In genomic region chr10:74991435-74991834, GRCh38 we compare ENCODE assay signal across 8 cellular contexts.
DNase-seq lines count a peak whose midpoint lies in the region; ATAC-seq and TF ChIP-seq lines count a peak whose summit lies in the region.

No MANE protein-coding gene starts in this region.

- H3K9me3 ChIP-seq in PC-3 (ENCODE audit: low read length) = no peaks in the 10 kb centered on the region

- peaks cover 59% of the 10 kb centered on the region for H3K36me3 ChIP-seq in PC-3 (ENCODE audit: low read depth, low read length)

- no peak overlapping the region for H3K4me2 ChIP-seq in PC-3 (ENCODE audit: low read length)

- POLR2A ChIA-PET in PC-3 (lab: Charles Lee; ENCODE audit: unreplicated experiment) = no interaction called here

- H3K27me3 ChIP-seq in PC-3 (ENCODE audit: low read length) = no peaks in the 10 kb centered on the region

- DNase-seq in GM12865 (ENCODE audit: low read depth) (peak; percentile 64), PC-3 (peak; percentile 97), foreskin fibroblast (peak; percentile 4 to 34), COR-L47 (lab: John Stamatoyannopoulos, UW) (no peak), NCI-H1930 (lab: John Stamatoyannopoulos, UW) (no peak)

- no peak overlapping the region for H2AFZ ChIP-seq in PC-3 (ENCODE audit: low read length)

- no peaks in the 10 kb centered on the region for H3K79me2 ChIP-seq in PC-3 (ENCODE audit: low read length)

- H3F3A ChIP-seq in PC-3 (ENCODE audit: low read length, unreplicated experiment) = no peaks in the 10 kb centered on the region

- H3K4me3 ChIP-seq in GM12865 (ENCODE audit: low read depth, low read length) (no peak overlapping the region), PC-3 (ENCODE audit: low read length) (no peak overlapping the region), foreskin fibroblast (ENCODE audit: low read depth in 1 of 2, low read length in 2 of 2) (no peak overlapping the region)

- no peak overlapping the region for H3K9ac ChIP-seq in PC-3 (ENCODE audit: low read length)

- H3K27ac ChIP-seq in 22Rv1 = no peak overlapping the region
- no peak overlapping the region for H3K27ac ChIP-seq in PC-3 (ENCODE audit: low read length)

- H4K20me1 ChIP-seq in PC-3 (ENCODE audit: low read length) = 0 out of 2 replicates have a peak, but pooled peaks cover 5% of the 10 kb centered on the region

- BruUV-seq in PC-3 (replicated peaks; lab: Mats Ljungman, UMichigan) = no TSS peak

- TF ChIP-seq CTCF in 22Rv1 (IDR thresholded peaks at IDR 0.05) (peak; percentile 56), GM12865 (IDR thresholded peaks at IDR 0.05; ENCODE audit: insufficient read depth, low read depth, low read length, missing control alignments) (peak; percentile 37), PC-3 (conservative IDR thresholded peaks at IDR 0.05; ENCODE audit: low read depth, low read length) (peak; percentile 99), foreskin fibroblast (IDR thresholded peaks at IDR 0.05; ENCODE audit: low read depth, low read length) (peak; percentile 22)

- no peaks in the 10 kb centered on the region for H3K9me2 ChIP-seq in PC-3 (replicated peaks; ENCODE audit: low read length)

- peak; percentile 74 for ATAC-seq in PC-3
- no peak for ATAC-seq in GM18861 (IDR thresholded peaks at IDR 0.05; ENCODE audit: unreplicated experiment)
- no peak for ATAC-seq in HG03108 (IDR thresholded peaks at IDR 0.05; ENCODE audit: unreplicated experiment)

- CTCF ChIA-PET in PC-3 (lab: Charles Lee) = no interaction called here

- intact Hi-C loops in PC-3 (cut with micrococcal nuclease) = no loop called here

- H3K4me1 ChIP-seq in PC-3 (ENCODE audit: insufficient read depth, low read length) = peaks cover 14% of the 10 kb centered on the region

Comparison
In these comparisons a context has a peak if more than half of its experiments do, and no peak if none do; other contexts are left out.
1. CTCF ChIP-seq: peak in every context shown above with its lines; median percentile 99 in PC-3; 56 in 22Rv1; 37 in GM12865; 22 in foreskin fibroblast.
2. DNase-seq: peak in GM12865 (single experiment), PC-3 (single experiment) and foreskin fibroblast (2 of 2); none in COR-L47 (single experiment) and NCI-H1930 (0 of 2).